Comparison of ENCODE assay signal across 18 cellular contexts in the genomic region with DNA sequence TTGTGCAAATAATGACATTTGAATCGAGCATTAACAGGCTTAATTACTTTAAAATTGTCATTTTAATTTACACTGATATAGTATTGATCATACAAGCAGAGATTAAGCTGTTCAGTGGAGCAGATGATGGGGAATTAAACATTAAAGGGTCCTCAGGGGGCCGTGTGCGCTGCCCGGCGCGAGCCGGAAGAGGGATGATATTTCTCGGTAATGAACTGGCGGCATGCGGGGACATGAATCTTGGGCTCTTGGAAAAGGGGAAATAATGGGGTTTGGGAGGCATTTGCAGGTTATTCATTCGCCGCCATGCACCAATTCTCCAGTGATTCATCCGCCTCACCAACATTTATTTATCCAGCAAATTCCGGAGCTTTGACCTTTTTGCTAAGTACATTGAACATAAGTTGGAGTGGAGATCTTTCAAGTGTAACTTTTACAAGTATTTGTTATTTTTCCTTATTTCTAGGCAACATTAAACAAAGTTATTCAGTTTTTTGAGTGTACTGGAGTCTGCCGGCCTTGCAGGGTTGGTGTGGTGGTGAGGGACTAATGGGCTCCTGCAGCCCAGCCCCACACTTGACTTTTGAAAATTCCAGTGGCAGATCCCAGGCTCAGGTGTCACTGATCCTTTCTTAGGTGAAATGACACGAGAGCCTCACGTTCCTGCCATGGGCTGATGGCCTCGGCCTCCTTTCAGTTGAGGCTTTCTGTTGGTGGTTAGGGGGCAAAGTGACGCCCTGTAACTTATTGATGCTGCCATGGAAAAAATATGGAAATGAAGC.
DNase-seq lines count a peak whose midpoint lies in the region; ATAC-seq, FAIRE-seq and TF ChIP-seq lines count a peak whose summit lies in the region.
"Had no signal": no experiment of that assay in that cellular context is flagged by ENCODE, and none has a peak within 500 bp of the region (broad histone marks: within the 10 kb centered on the region; RNA-seq: fewer than 3 reads in every experiment).

No MANE protein-coding gene starts in this region.

- H3K4me2 ChIP-seq in A549 = peak overlapping the region; percentile 75

- H3K4me3 ChIP-seq in A549 (no peak overlapping the region), colonic mucosa (no peak overlapping the region), esophagus muscularis mucosa (no peak overlapping the region)
- H3K4me3 ChIP-seq: dorsolateral prefrontal cortex, uterus had no signal

- H3K27ac ChIP-seq in A549 (peak overlapping the region; percentile 65 to 84), colonic mucosa (no peak overlapping the region), esophagus muscularis mucosa (replicated peaks in 1 of 4) (peak overlapping the region in 1 of 4 donors; percentile 26)
- H3K27ac ChIP-seq: dorsolateral prefrontal cortex, uterus, VCaP had no signal

- TF ChIP-seq EP300 in A549 (IDR thresholded peaks at IDR 0.05) (no peak), esophagus muscularis mucosa (IDR thresholded peaks at IDR 0.05) (no peak)

- no peaks in the 10 kb centered on the region for H3K27me3 ChIP-seq in colonic mucosa
- H3K27me3 ChIP-seq in esophagus muscularis mucosa = no peaks in the 10 kb centered on the region
- H3K27me3 ChIP-seq: dorsolateral prefrontal cortex, uterus had no signal

- H3K4me3 Mint-ChIP-seq in HFFc6 = peak overlapping the region; percentile 86
- H3K4me3 Mint-ChIP-seq: activated naive CD8-positive, alpha-beta T cell treated with anti-CD3 and anti-CD28 coated beads for 36 hours; memory B cell had no signal

- POLR2A ChIA-PET in A549 (lab: Yijun Ruan, JAX) = no interaction called here

- CTCF ChIA-PET in A549 (lab: Yijun Ruan, JAX) = interaction anchor here (1.0 to 7.1 kb wide), 4 partner anchors 8 to 272 kb away, joined by 3 to 61 read pairs (median 4); no protein-coding TSS in a partner anchor

- TF ChIP-seq RAD21 in A549 (conservative IDR thresholded peaks at IDR 0.05 in 1 of 2, IDR thresholded peaks at IDR 0.05 in 1 of 2) = no peak

- H3K9me3 Mint-ChIP-seq in HFFc6 = no peaks in the 10 kb centered on the region
- H3K9me3 Mint-ChIP-seq: activated naive CD8-positive, alpha-beta T cell treated with anti-CD3 and anti-CD28 coated beads for 36 hours; memory B cell had no signal

- ATAC-seq in A549 = peak in 1 of 2 experiments; percentile 39; a peak in 3 of 6 replicates

- peaks cover 49% of the 10 kb centered on the region for H3K4me1 Mint-ChIP-seq in HFFc6 (ENCODE audit: low read depth)

- intact Hi-C loops in colonic mucosa (cut with DNase I) = no loop called here
- intact Hi-C loops in esophagus muscularis mucosa (cut with DNase I) = no loop called here

- H3K27me3 Mint-ChIP-seq in HFFc6 (ENCODE audit: insufficient read depth) = peaks cover 1% of the 10 kb centered on the region
- H3K27me3 Mint-ChIP-seq: activated naive CD8-positive, alpha-beta T cell treated with anti-CD3 and anti-CD28 coated beads for 36 hours; memory B cell had no signal

- no peak for FAIRE-seq in A549 (lab: Jason Lieb, UNC)
- FAIRE-seq: GM12892 had no signal

- no peak for TF ChIP-seq CTCF in A549 (IDR thresholded peaks at IDR 0.05)
- no peak for TF ChIP-seq CTCF in HFFc6 (IDR thresholded peaks at IDR 0.05)
- TF ChIP-seq CTCF in colonic mucosa (IDR thresholded peaks at IDR 0.05) = no peak
- no peak for TF ChIP-seq CTCF in esophagus muscularis mucosa (IDR thresholded peaks at IDR 0.05)

- WGBS in A549 (ENCODE audit: missing lambda C conversion rate) = 38% methylated on average over 19 of the region's 19 CpGs
- 67% methylated on average over 19 of the region's 19 CpGs for WGBS in esophagus muscularis mucosa

- H3K4me1 ChIP-seq in A549 (peaks cover 31% of the 10 kb centered on the region), colonic mucosa (no peaks in the 10 kb centered on the region), esophagus muscularis mucosa (peaks cover 0 to 49% (median 21%) of the 10 kb centered on the region in 4 donors)

- peak overlapping the region; percentile 96 for H3K27ac Mint-ChIP-seq in HFFc6
- H3K27ac Mint-ChIP-seq: activated naive CD8-positive, alpha-beta T cell treated with anti-CD3 and anti-CD28 coated beads for 36 hours; memory B cell had no signal

- peaks cover 21% of the 10 kb centered on the region for H3K36me3 Mint-ChIP-seq in HFFc6 (ENCODE audit: low read depth)
- H3K36me3 Mint-ChIP-seq: activated naive CD8-positive, alpha-beta T cell treated with anti-CD3 and anti-CD28 coated beads for 36 hours had no signal

- no peak for TF ChIP-seq POLR2A in A549 (IDR thresholded peaks at IDR 0.05; ENCODE audit: low read length)
- no peak for TF ChIP-seq POLR2A in esophagus muscularis mucosa (IDR thresholded peaks at IDR 0.05; ENCODE audit: low read depth)

- H3K36me3 ChIP-seq in colonic mucosa = no peaks in the 10 kb centered on the region
- H3K36me3 ChIP-seq in esophagus muscularis mucosa = peaks cover 0 to 20% (median 7%) of the 10 kb centered on the region in 4 donors
- H3K36me3 ChIP-seq: uterus had no signal

- DNase-seq in A549 (ENCODE audit: low read depth in 1 of 2, low spot score in 1 of 2) = peak; percentile 21 to 39
- DNase-seq in HFFc6 = peak; percentile 42
- DNase-seq in astrocyte of the hippocampus (ENCODE audit: low read depth, low spot score) = peak; percentile 71
- DNase-seq in kidney tubule cell (ENCODE audit: low spot score) = peak; percentile 92
- DNase-seq in amniotic stem cell (lab: John Stamatoyannopoulos, UW) = no peak
- no peak for DNase-seq in colonic mucosa
- DNase-seq in activated effector memory CD4-positive, alpha-beta T cell treated with anti-CD3 and anti-CD28 coated beads, Interleukin-2, amount 50 U/mL, for 16 hours = no peak
- no peak for DNase-seq in esophagus muscularis mucosa (ENCODE audit: extremely low spot score)
- DNase-seq: activated CD8-positive, alpha-beta memory T cell treated with anti-CD3 and anti-CD28 coated beads, Interleukin-2, amount 50 U/mL, for 48 hours; activated naive CD8-positive, alpha-beta T cell treated with anti-CD3 and anti-CD28 coated beads for 36 hours; DMS79 treated with DMSO at 0.1 percent for 48 hours; NCI-H1105 treated with DMSO at 0.1 percent for 48 hours; stimulated activated CD4-positive, alpha-beta T cell treated with anti-CD3 and anti-CD28 coated beads, Interleukin-1b, Interleukin-23, amount 100 ng/mL, for 48 hours; uterus had no signal

- H3K9me3 ChIP-seq in A549 (no peaks in the 10 kb centered on the region), colonic mucosa (no peaks in the 10 kb centered on the region), esophagus muscularis mucosa (no peaks in the 10 kb centered on the region)
- H3K9me3 ChIP-seq: uterus had no signal

- no peak overlapping the region for H3K9ac ChIP-seq in colonic mucosa (ENCODE audit: low read depth in 2 of 2, low read length in 2 of 2)

TF ChIP-seq in A549, 52 proteins besides CTCF, POLR2A, EP300 and RAD21:
- TF ChIP-seq PHF8 (IDR thresholded peaks at IDR 0.05; ENCODE audit: borderline replicate concordance, low read depth) (no peak), MAZ (IDR thresholded peaks at IDR 0.05; ENCODE audit: borderline replicate concordance, low read depth, low read length) (no peak), FOSB (CRISPR knock-in tag; IDR thresholded peaks at IDR 0.05) (no peak), FOXS1 (CRISPR knock-in tag; IDR thresholded peaks at IDR 0.05) (no peak)
- TF ChIP-seq, protein P1, sequence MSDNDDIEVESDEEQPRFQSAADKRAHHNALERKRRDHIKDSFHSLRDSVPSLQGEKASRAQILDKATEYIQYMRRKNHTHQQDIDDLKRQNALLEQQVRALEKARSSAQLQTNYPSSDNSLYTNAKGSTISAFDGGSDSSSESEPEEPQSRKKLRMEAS (IDR thresholded peaks at IDR 0.05) = no peak
- TF ChIP-seq, protein P2, sequence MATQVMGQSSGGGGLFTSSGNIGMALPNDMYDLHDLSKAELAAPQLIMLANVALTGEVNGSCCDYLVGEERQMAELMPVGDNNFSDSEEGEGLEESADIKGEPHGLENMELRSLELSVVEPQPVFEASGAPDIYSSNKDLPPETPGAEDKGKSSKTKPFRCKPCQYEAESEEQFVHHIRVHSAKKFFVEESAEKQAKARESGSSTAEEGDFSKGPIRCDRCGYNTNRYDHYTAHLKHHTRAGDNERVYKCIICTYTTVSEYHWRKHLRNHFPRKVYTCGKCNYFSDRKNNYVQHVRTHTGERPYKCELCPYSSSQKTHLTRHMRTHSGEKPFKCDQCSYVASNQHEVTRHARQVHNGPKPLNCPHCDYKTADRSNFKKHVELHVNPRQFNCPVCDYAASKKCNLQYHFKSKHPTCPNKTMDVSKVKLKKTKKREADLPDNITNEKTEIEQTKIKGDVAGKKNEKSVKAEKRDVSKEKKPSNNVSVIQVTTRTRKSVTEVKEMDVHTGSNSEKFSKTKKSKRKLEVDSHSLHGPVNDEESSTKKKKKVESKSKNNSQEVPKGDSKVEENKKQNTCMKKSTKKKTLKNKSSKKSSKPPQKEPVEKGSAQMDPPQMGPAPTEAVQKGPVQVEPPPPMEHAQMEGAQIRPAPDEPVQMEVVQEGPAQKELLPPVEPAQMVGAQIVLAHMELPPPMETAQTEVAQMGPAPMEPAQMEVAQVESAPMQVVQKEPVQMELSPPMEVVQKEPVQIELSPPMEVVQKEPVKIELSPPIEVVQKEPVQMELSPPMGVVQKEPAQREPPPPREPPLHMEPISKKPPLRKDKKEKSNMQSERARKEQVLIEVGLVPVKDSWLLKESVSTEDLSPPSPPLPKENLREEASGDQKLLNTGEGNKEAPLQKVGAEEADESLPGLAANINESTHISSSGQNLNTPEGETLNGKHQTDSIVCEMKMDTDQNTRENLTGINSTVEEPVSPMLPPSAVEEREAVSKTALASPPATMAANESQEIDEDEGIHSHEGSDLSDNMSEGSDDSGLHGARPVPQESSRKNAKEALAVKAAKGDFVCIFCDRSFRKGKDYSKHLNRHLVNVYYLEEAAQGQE (IDR thresholded peaks at IDR 0.05) = no peak

Comparison
In these comparisons a context has a peak if more than half of its experiments do, and no peak if none do; other contexts are left out.
1. DNase-seq: peak in A549 (2 of 2), HFFc6 (single experiment), astrocyte of the hippocampus (single experiment) and kidney tubule cell (single experiment); none in amniotic stem cell (single experiment), colonic mucosa (single experiment), activated effector memory CD4-positive, alpha-beta T cell treated with anti-CD3 and anti-CD28 coated beads, Interleukin-2, amount 50 U/mL, for 16 hours (single experiment) and esophagus muscularis mucosa (single experiment).